In the genomic region with DNA sequence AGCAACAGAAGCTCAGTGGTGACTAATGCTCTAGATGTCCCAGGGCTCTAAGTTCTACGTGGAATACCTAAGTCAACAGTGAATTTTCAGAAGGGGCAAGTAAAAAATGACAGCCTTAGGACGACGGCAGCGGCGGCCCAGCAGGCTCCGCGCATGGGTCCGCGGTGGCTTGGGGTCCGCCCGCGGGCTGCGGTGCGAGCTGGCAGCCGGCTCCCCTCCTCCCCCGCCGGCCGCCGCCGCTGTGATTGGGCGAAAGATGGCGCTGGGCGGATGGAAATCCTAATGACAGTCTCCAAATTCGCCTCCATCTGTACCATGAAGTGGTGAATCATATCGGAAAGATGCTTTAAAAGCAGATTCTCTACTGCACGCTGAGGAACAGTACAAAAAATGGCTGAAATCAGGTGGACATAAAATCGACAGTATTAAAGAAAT, we compare ENCODE assay signal across 8 cellular contexts.
DNase-seq lines count a peak whose midpoint lies in the region; ATAC-seq and TF ChIP-seq lines count a peak whose summit lies in the region.

No MANE protein-coding gene starts in this region.

- H3K36me3 Mint-ChIP-seq in endodermal cell (ENCODE audit: low read depth), result no peaks in the 10 kb centered on the region

- intact Hi-C loops in mucosa of descending colon (cut with DNase I, micrococcal nuclease), result no loop called here

- H3K4me2 ChIP-seq in DND-41 (ENCODE audit: insufficient read depth, low read length), result peak overlapping the region; percentile 37; the same call in 1 of the 2 replicates

- TF ChIP-seq CTCF in DND-41 (IDR thresholded peaks at IDR 0.05; ENCODE audit: borderline replicate concordance, extremely low read depth, low read length, poor library complexity, severe bottlenecking) (no peak), endodermal cell (conservative IDR thresholded peaks at IDR 0.05) (peak; percentile 30), mucosa of descending colon (IDR thresholded peaks at IDR 0.05) (no peak)

- H3K27me3 ChIP-seq in DND-41 (ENCODE audit: insufficient read depth, low read length, poor library complexity), result peaks cover 9% of the 10 kb centered on the region
- no peaks in the 10 kb centered on the region for H3K27me3 ChIP-seq in endodermal cell (ENCODE audit: control insufficient read depth, insufficient read depth, low read length, poor library complexity, severe bottlenecking)

- no peak overlapping the region for H3K27ac Mint-ChIP-seq in endodermal cell

- H3K27ac ChIP-seq in DND-41 (ENCODE audit: low read length) (no peak overlapping the region), endodermal cell (ENCODE audit: low read depth, low read length) (no peak overlapping the region)

- WGBS in endodermal cell (ENCODE audit: insufficient coverage in 1 of 2, insufficient read length in 1 of 2), 2 experiments, result 4 to 13% methylated on average over 8 to 27 of the region's 27 CpGs

- H2AFZ ChIP-seq in DND-41 (ENCODE audit: low read depth, low read length), result no peak overlapping the region; the same call in 1 of the 2 replicates

- ATAC-seq in DND-41 (ENCODE audit: insufficient read depth, low read depth) (peak; percentile 51), mucosa of descending colon (peak; percentile 37), HG02623 (IDR thresholded peaks at IDR 0.05; ENCODE audit: unreplicated experiment) (no peak)
- ATAC-seq in stimulated activated naive CD8-positive, alpha-beta T cell treated with anti-CD3 and anti-CD28 coated beads, Interleukin-15, Interleukin-2, amounts not matched to agents 100 U/mL and 50 U/mL, for 24 hours, result peak; percentile 81

- DNase-seq in DND-41, result no peak
- peak; percentile 56 for DNase-seq in NCI-H1092 treated with DMSO at 0.1 percent for 48 hours (lab: John Stamatoyannopoulos, UW)
- DNase-seq in activated CD4-positive, alpha-beta T cell treated with anti-CD3 and anti-CD28 coated beads, Interleukin-2, amount 50 U/mL, for 24 hours (ENCODE audit: low read depth in 1 of 2, low spot score in 1 of 2), result peak; percentile 29 to 42
- DNase-seq in endodermal cell, result peak; percentile 86
- DNase-seq in mucosa of descending colon, result no peak
- peak; percentile 76 for DNase-seq in stimulated activated naive CD8-positive, alpha-beta T cell treated with anti-CD3 and anti-CD28 coated beads, Interleukin-15, Interleukin-2, amounts not matched to agents 100 U/mL and 50 U/mL, for 24 hours
- DNase-seq in effector CD4-positive, alpha-beta T cell, result no peak

- peak overlapping the region; percentile 42 for H3K4me3 Mint-ChIP-seq in endodermal cell

- no peaks in the 10 kb centered on the region for H3K79me2 ChIP-seq in DND-41 (ENCODE audit: insufficient read depth, low read length)

- peaks cover 3% of the 10 kb centered on the region; the same call in 1 of the 2 replicates for H3K4me1 ChIP-seq in DND-41 (ENCODE audit: insufficient read depth, low read length)
- H3K4me1 ChIP-seq in endodermal cell (ENCODE audit: control insufficient read depth, insufficient read depth, low read length), result no peaks in the 10 kb centered on the region
- H3K4me1 ChIP-seq in mucosa of descending colon (ENCODE audit: low read depth), result no peaks in the 10 kb centered on the region

- H4K20me1 ChIP-seq in DND-41 (ENCODE audit: insufficient read depth, low read length), result no peaks in the 10 kb centered on the region

- H3K4me3 ChIP-seq in DND-41 (ENCODE audit: low read depth in 1 of 2, low read length in 2 of 2), result no peak overlapping the region
- H3K4me3 ChIP-seq in endodermal cell (ENCODE audit: low read length), result peak overlapping the region; percentile 73
- H3K4me3 ChIP-seq in mucosa of descending colon, result no peak overlapping the region

- H3K9me3 Mint-ChIP-seq in endodermal cell, result no peaks in the 10 kb centered on the region

- H3K4me1 Mint-ChIP-seq in endodermal cell, result peaks cover 12% of the 10 kb centered on the region

- no peaks in the 10 kb centered on the region for H3K9me3 ChIP-seq in DND-41 (ENCODE audit: insufficient read depth, low read length, severe bottlenecking)
- no peaks in the 10 kb centered on the region for H3K9me3 ChIP-seq in endodermal cell (ENCODE audit: control insufficient read depth, low read length)
- no peaks in the 10 kb centered on the region for H3K9me3 ChIP-seq in mucosa of descending colon

- H3K9ac ChIP-seq in DND-41 (ENCODE audit: low read depth, low read length) (no peak overlapping the region), endodermal cell (ENCODE audit: extremely low read depth, low read length, poor library complexity, severe bottlenecking) (no peak overlapping the region)

- peaks cover 5% of the 10 kb centered on the region for H3K27me3 Mint-ChIP-seq in endodermal cell (ENCODE audit: insufficient read depth)

- no peaks in the 10 kb centered on the region for H3K36me3 ChIP-seq in DND-41 (ENCODE audit: insufficient read depth, low read length)
- no peaks in the 10 kb centered on the region for H3K36me3 ChIP-seq in endodermal cell (ENCODE audit: control insufficient read depth, insufficient read depth, low read length)
- H3K36me3 ChIP-seq in mucosa of descending colon (ENCODE audit: low read depth), result no peaks in the 10 kb centered on the region

Comparison
In these comparisons a context has a peak if more than half of its experiments do, and no peak if none do; other contexts are left out.
1. DNase-seq: peak in NCI-H1092 treated with DMSO at 0.1 percent for 48 hours (single experiment), activated CD4-positive, alpha-beta T cell treated with anti-CD3 and anti-CD28 coated beads, Interleukin-2, amount 50 U/mL, for 24 hours (2 of 2), endodermal cell (single experiment) and stimulated activated naive CD8-positive, alpha-beta T cell treated with anti-CD3 and anti-CD28 coated beads, Interleukin-15, Interleukin-2, amounts not matched to agents 100 U/mL and 50 U/mL, for 24 hours (single experiment); none in DND-41 (single experiment), mucosa of descending colon (0 of 3) and effector CD4-positive, alpha-beta T cell (single experiment).